ENCODE assay signal across 10 cellular contexts in genomic region chr10:46283217-46283944, GRCh38. TPM values are rescaled to one million over a fixed set of nuclear protein-coding genes. Genes with fewer than 3 reads are reported as not detected.
DNase-seq lines count a peak whose midpoint lies in the region; ATAC-seq and TF ChIP-seq lines count a peak whose summit lies in the region.
"Had no signal": no experiment of that assay in that cellular context is flagged by ENCODE, and none has a peak within 500 bp of the region (broad histone marks: within the 10 kb centered on the region; RNA-seq: fewer than 3 reads in every experiment).

No MANE protein-coding gene starts in this region.

- H2BK5ac ChIP-seq in mesenchymal stem cell (ENCODE audit: low read depth, low read length, poor library complexity, severe bottlenecking), result no peak overlapping the region

- no peak overlapping the region for H2BK120ac ChIP-seq in mesenchymal stem cell (ENCODE audit: low read depth, low read length)

- H3K9ac ChIP-seq in mesenchymal stem cell (ENCODE audit: low read length), result no peak overlapping the region

- H3K4me3 ChIP-seq in astrocyte of the cerebellum (ENCODE audit: low read depth, low read length) (peak overlapping the region; percentile 43), mesenchymal stem cell (ENCODE audit: insufficient read depth in 1 of 2, low read depth in 1 of 2, low read length in 2 of 2) (peak overlapping the region; percentile 40 to 63), upper lobe of left lung (peak overlapping the region in 3 of 4 donors; percentile 43 to 81 (median 51))

- no peaks in the 10 kb centered on the region for H3K36me3 ChIP-seq in mesenchymal stem cell (ENCODE audit: control insufficient read depth in 1 of 2, insufficient read depth in 2 of 2, low read depth in 1 of 2, low read length in 2 of 2)
- no peaks in the 10 kb centered on the region for H3K36me3 ChIP-seq in upper lobe of left lung

- peaks cover 27 to 61% of the 10 kb centered on the region in 2 experiments for H3K27me3 ChIP-seq in mesenchymal stem cell (ENCODE audit: control insufficient read depth in 1 of 2, insufficient read depth in 1 of 2, low read length in 2 of 2)
- H3K27me3 ChIP-seq in upper lobe of left lung, result no peaks in the 10 kb centered on the region

- no peak for TF ChIP-seq POLR2A in upper lobe of left lung (IDR thresholded peaks at IDR 0.05)

- H2AK5ac ChIP-seq in mesenchymal stem cell (ENCODE audit: low read length, severe bottlenecking), result no peak overlapping the region

- H3K79me1 ChIP-seq in mesenchymal stem cell (replicated peaks; ENCODE audit: low read length, poor library complexity, severe bottlenecking), result no peaks in the 10 kb centered on the region

- H2AFZ ChIP-seq in mesenchymal stem cell (ENCODE audit: low read depth, low read length), result no peak overlapping the region

- peaks cover 3% of the 10 kb centered on the region for H3K36me3 Mint-ChIP-seq in activated naive CD4-positive, alpha-beta T cell treated with anti-CD3 and anti-CD28 coated beads, Interleukin-2, amount 10 ng/mL, durations not matched to agents 7 days and 5 days

- in situ Hi-C loops in astrocyte of the cerebellum (cut with HindIII; ENCODE audit: low sequenced_read_pairs), result no loop called here

- H3K4ac ChIP-seq in mesenchymal stem cell (ENCODE audit: low read depth in 1 of 2, low read length in 2 of 2), result no peak overlapping the region

- H3K4me2 ChIP-seq in mesenchymal stem cell (ENCODE audit: low read length, poor library complexity, severe bottlenecking), result peak overlapping the region; percentile 95

- peaks cover 38% of the 10 kb centered on the region for H3K4me1 Mint-ChIP-seq in activated naive CD4-positive, alpha-beta T cell treated with anti-CD3 and anti-CD28 coated beads, Interleukin-2, amount 10 ng/mL, durations not matched to agents 7 days and 5 days

- WGBS in mesenchymal stem cell, result 58% methylated on average over 7 of the region's 14 CpGs
- WGBS in upper lobe of left lung, 2 donors, result 9 to 65% methylated on average over 5 to 9 of the region's 14 CpGs

- no peaks in the 10 kb centered on the region for H3K9me3 Mint-ChIP-seq in activated naive CD4-positive, alpha-beta T cell treated with anti-CD3 and anti-CD28 coated beads, Interleukin-2, amount 10 ng/mL, durations not matched to agents 7 days and 5 days

- H2BK12ac ChIP-seq in mesenchymal stem cell (ENCODE audit: low read length in 2 of 2), result no peak overlapping the region

- peak overlapping the region; percentile 96 for H3K4me3 Mint-ChIP-seq in activated naive CD4-positive, alpha-beta T cell treated with anti-CD3 and anti-CD28 coated beads, Interleukin-2, amount 10 ng/mL, durations not matched to agents 7 days and 5 days

- H4K8ac ChIP-seq in mesenchymal stem cell (ENCODE audit: low read length), result no peak overlapping the region

- H2BK15ac ChIP-seq in mesenchymal stem cell (ENCODE audit: low read depth, poor library complexity, severe bottlenecking), result no peak overlapping the region

- H3K18ac ChIP-seq in mesenchymal stem cell (ENCODE audit: low read depth in 1 of 2, low read length in 2 of 2), result no peak overlapping the region

- peaks cover 43% of the 10 kb centered on the region for H3K27me3 Mint-ChIP-seq in activated naive CD4-positive, alpha-beta T cell treated with anti-CD3 and anti-CD28 coated beads, Interleukin-2, amount 10 ng/mL, durations not matched to agents 7 days and 5 days

- no peaks in the 10 kb centered on the region for H3K9me3 ChIP-seq in mesenchymal stem cell (ENCODE audit: control insufficient read depth, low read length)
- H3K9me3 ChIP-seq in upper lobe of left lung, result no peaks in the 10 kb centered on the region

- no peak overlapping the region for H4K91ac ChIP-seq in mesenchymal stem cell (ENCODE audit: low read length)

- no peak for TF ChIP-seq EP300 in upper lobe of left lung (IDR thresholded peaks at IDR 0.05)

- H3K14ac ChIP-seq in mesenchymal stem cell (ENCODE audit: low read length in 2 of 2), result no peak overlapping the region

- TF ChIP-seq CTCF in astrocyte of the cerebellum (IDR thresholded peaks at IDR 0.05; ENCODE audit: low read depth, low read length, missing control alignments) (no peak), upper lobe of left lung (IDR thresholded peaks at IDR 0.05) (peak in 1 of 6 experiments; percentile 24)

- no peak for ATAC-seq in upper lobe of left lung (ENCODE audit: low FRiP score in 2 of 2)

- H3K27ac ChIP-seq in mesenchymal stem cell (ENCODE audit: low read length, poor library complexity, severe bottlenecking) (no peak overlapping the region), upper lobe of left lung (no peak overlapping the region)

- peak overlapping the region in 1 of 2 experiments; percentile 16 for H3K23ac ChIP-seq in mesenchymal stem cell (ENCODE audit: low read length in 2 of 2)

- DNase-seq in activated naive CD4-positive, alpha-beta T cell treated with anti-CD3 and anti-CD28 coated beads, Interleukin-2, amount 10 ng/mL, durations not matched to agents 7 days and 5 days, result no peak
- DNase-seq in activated naive CD4-positive, alpha-beta T cell treated with anti-CD3 and anti-CD28 coated beads, Interleukin-2, amount 50 U/mL, for 16 hours, result no peak
- DNase-seq in astrocyte of the cerebellum (ENCODE audit: low read depth) (no peak), mesenchymal stem cell (no peak), upper lobe of left lung (no peak), NCI-H446 treated with DMSO at 0.1 percent for 48 hours (lab: John Stamatoyannopoulos, UW) (no peak), putamen (ENCODE audit: low spot score) (no peak), medulla oblongata (ENCODE audit: extremely low spot score) (no peak)

- CTCF ChIA-PET in activated naive CD4-positive, alpha-beta T cell treated with anti-CD3 and anti-CD28 coated beads, Interleukin-2, amount 10 ng/mL, durations not matched to agents 7 days and 5 days (lab: Charles Lee), result interaction anchor here (0.7 kb wide), 1 partner anchor 177 kb away, joined by 4 read pairs; no protein-coding TSS in a partner anchor

- H3K4me1 ChIP-seq in mesenchymal stem cell (ENCODE audit: control insufficient read depth, insufficient read depth, low read depth, low read length) (peaks cover 15% of the 10 kb centered on the region), upper lobe of left lung (peaks cover 19 to 38% (median 30%) of the 10 kb centered on the region in 4 donors)

- peak overlapping the region; percentile 94 for H3K27ac Mint-ChIP-seq in activated naive CD4-positive, alpha-beta T cell treated with anti-CD3 and anti-CD28 coated beads, Interleukin-2, amount 10 ng/mL, durations not matched to agents 7 days and 5 days

RNA-seq across cellular contexts. Expression of gene ANTXRL, which starts 3.4 kb away (rescaled TPM):
- not detected for polyA plus RNA-seq in mesenchymal stem cell (2013, experiment 1 of 2)
- polyA plus RNA-seq in mesenchymal stem cell (2013, experiment 2 of 2), result not detected
- not detected for total RNA-seq in upper lobe of left lung
- total RNA-seq: epithelial cell of proximal tubule, M059J had no signal
